In genomic region chr10:1420663-1421362, GRCh38 we compare ENCODE assay signal across 8 cellular contexts.
DNase-seq lines count a peak whose midpoint lies in the region; ATAC-seq and TF ChIP-seq lines count a peak whose summit lies in the region.

No MANE protein-coding gene starts in this region.

- peak; percentile 87 to 94 for TF ChIP-seq CTCF in GM23338 (conservative IDR thresholded peaks at IDR 0.05; ENCODE audit: low read depth in 2 of 2)
- TF ChIP-seq CTCF in KMS-11 (conservative IDR thresholded peaks at IDR 0.05; ENCODE audit: low read depth, low read length), result peak; percentile 84
- peak; percentile 61; the same call in 1 of the 2 replicates for TF ChIP-seq CTCF in PC-3 (conservative IDR thresholded peaks at IDR 0.05; ENCODE audit: low read depth, low read length)

- H3K79me2 ChIP-seq in GM23338 (replicated peaks; ENCODE audit: insufficient read depth), result no peaks in the 10 kb centered on the region
- no peaks in the 10 kb centered on the region for H3K79me2 ChIP-seq in KMS-11 (ENCODE audit: insufficient read depth, low read depth)
- no peaks in the 10 kb centered on the region for H3K79me2 ChIP-seq in PC-3 (ENCODE audit: low read length)

- CTCF ChIA-PET in PC-3 (lab: Charles Lee), result no interaction called here

- no peaks in the 10 kb centered on the region; the same call in 1 of the 2 replicates for H3K36me3 ChIP-seq in GM23338 (ENCODE audit: insufficient read depth)
- H3K36me3 ChIP-seq in KMS-11 (ENCODE audit: insufficient read depth), result no peaks in the 10 kb centered on the region
- H3K36me3 ChIP-seq in PC-3 (ENCODE audit: low read depth, low read length), result no peaks in the 10 kb centered on the region

- DNase-seq in GM23338 (ENCODE audit: low spot score) (peak; percentile 94), PC-3 (peak; percentile 40), left cardiac atrium (no peak), putamen (ENCODE audit: low spot score) (peak; percentile 52), posterior vena cava (ENCODE audit: low spot score) (no peak)

- peaks cover 30% of the 10 kb centered on the region for H3K4me1 Mint-ChIP-seq in GM23338
- no peaks in the 10 kb centered on the region for H3K4me1 Mint-ChIP-seq in activated T-helper 17 cell treated with anti-CD3 and anti-CD28 coated beads, Interleukin-2, amount 50 U/mL, for 72 hours

- H3K36me3 Mint-ChIP-seq in GM23338 (ENCODE audit: low read depth), result no peaks in the 10 kb centered on the region
- no peaks in the 10 kb centered on the region for H3K36me3 Mint-ChIP-seq in activated T-helper 17 cell treated with anti-CD3 and anti-CD28 coated beads, Interleukin-2, amount 50 U/mL, for 72 hours (ENCODE audit: low read depth)

- H2AFZ ChIP-seq in GM23338 (peak overlapping the region; percentile 30; the same call in 1 of the 2 replicates), KMS-11 (ENCODE audit: low read depth) (no peak overlapping the region), PC-3 (ENCODE audit: low read length) (no peak overlapping the region)

- no peaks in the 10 kb centered on the region for H3K9me3 ChIP-seq in PC-3 (ENCODE audit: low read length)

- intact Hi-C loops in PC-3 (cut with micrococcal nuclease) (no loop called here), left cardiac atrium (cut with DNase I) (no loop called here), posterior vena cava (cut with DNase I) (no loop called here)

- POLR2A ChIA-PET in PC-3 (lab: Charles Lee; ENCODE audit: unreplicated experiment), result no interaction called here

- no peak overlapping the region for H3K27ac ChIP-seq in GM23338 (ENCODE audit: low read depth)
- H3K27ac ChIP-seq in KMS-11, result no peak overlapping the region
- H3K27ac ChIP-seq in PC-3 (ENCODE audit: low read length), result no peak overlapping the region

- H3F3A ChIP-seq in GM23338 (replicated peaks; ENCODE audit: low read depth) (no peaks in the 10 kb centered on the region), PC-3 (ENCODE audit: low read length, unreplicated experiment) (no peaks in the 10 kb centered on the region)

- H4K20me1 ChIP-seq in GM23338 (replicated peaks; ENCODE audit: insufficient read depth) (no peaks in the 10 kb centered on the region), KMS-11 (ENCODE audit: insufficient read depth) (no peaks in the 10 kb centered on the region), PC-3 (ENCODE audit: low read length) (no peaks in the 10 kb centered on the region)

- peaks cover 11% of the 10 kb centered on the region; the same call in 1 of the 2 replicates for H3K4me1 ChIP-seq in GM23338 (ENCODE audit: insufficient read depth)
- H3K4me1 ChIP-seq in KMS-11 (ENCODE audit: low read depth, poor library complexity, severe bottlenecking), result no peaks in the 10 kb centered on the region
- H3K4me1 ChIP-seq in PC-3 (ENCODE audit: insufficient read depth, low read length), result no peaks in the 10 kb centered on the region

- H3K9me2 ChIP-seq in GM23338 (ENCODE audit: insufficient read depth), result 0 out of 2 replicates have a peak, but pooled peaks cover under 1% of the 10 kb centered on the region
- no peaks in the 10 kb centered on the region for H3K9me2 ChIP-seq in PC-3 (replicated peaks; ENCODE audit: low read length)

- no peaks in the 10 kb centered on the region for H3K9me3 Mint-ChIP-seq in GM23338
- no peaks in the 10 kb centered on the region for H3K9me3 Mint-ChIP-seq in activated T-helper 17 cell treated with anti-CD3 and anti-CD28 coated beads, Interleukin-2, amount 50 U/mL, for 72 hours

- H3K27me3 ChIP-seq in GM23338 (ENCODE audit: insufficient read depth), result peaks cover 8% of the 10 kb centered on the region
- no peaks in the 10 kb centered on the region for H3K27me3 ChIP-seq in KMS-11 (ENCODE audit: insufficient read depth, low read depth)
- peaks cover 3% of the 10 kb centered on the region; the same call in 1 of the 2 replicates for H3K27me3 ChIP-seq in PC-3 (ENCODE audit: low read length)

- H3K27me3 Mint-ChIP-seq in GM23338 (ENCODE audit: insufficient read depth, low read depth, poor library complexity), result peaks cover 16% of the 10 kb centered on the region
- H3K27me3 Mint-ChIP-seq in activated T-helper 17 cell treated with anti-CD3 and anti-CD28 coated beads, Interleukin-2, amount 50 U/mL, for 72 hours, result peaks cover 34% of the 10 kb centered on the region

- H3K4me3 Mint-ChIP-seq in GM23338, result peak overlapping the region; percentile 86
- peak overlapping the region; percentile 14 for H3K4me3 Mint-ChIP-seq in activated T-helper 17 cell treated with anti-CD3 and anti-CD28 coated beads, Interleukin-2, amount 50 U/mL, for 72 hours

- peak overlapping the region; percentile 80 for H3K4me2 ChIP-seq in GM23338
- H3K4me2 ChIP-seq in KMS-11, result no peak overlapping the region
- H3K4me2 ChIP-seq in PC-3 (ENCODE audit: low read length), result no peak overlapping the region

- no peak overlapping the region for H3K27ac Mint-ChIP-seq in GM23338
- H3K27ac Mint-ChIP-seq in activated T-helper 17 cell treated with anti-CD3 and anti-CD28 coated beads, Interleukin-2, amount 50 U/mL, for 72 hours, result no peak overlapping the region

- H3K9ac ChIP-seq in KMS-11 (no peak overlapping the region), PC-3 (ENCODE audit: low read length) (no peak overlapping the region)

- BruUV-seq in PC-3 (replicated peaks; lab: Mats Ljungman, UMichigan), result no TSS peak

- H3K4me3 ChIP-seq in GM08714 (ENCODE audit: low read length), result peak overlapping the region; percentile 39; the same call in 1 of the 2 replicates
- peak overlapping the region; percentile 56 for H3K4me3 ChIP-seq in GM23338
- no peak overlapping the region for H3K4me3 ChIP-seq in KMS-11 (IDR thresholded peaks at IDR 0.05; ENCODE audit: insufficient read depth, low read depth, low read length)
- no peak overlapping the region for H3K4me3 ChIP-seq in PC-3 (ENCODE audit: low read length)

- peak; percentile 99 for ATAC-seq in GM23338
- ATAC-seq in PC-3, result peak; percentile 63; the same call in 1 of the 2 replicates
- ATAC-seq in activated T-helper 17 cell treated with anti-CD3 and anti-CD28 coated beads, Interleukin-2, amount 50 U/mL, for 72 hours (replicated peaks), result peak; percentile 88
- peak; percentile 57 to 83 for ATAC-seq in left cardiac atrium

TF ChIP-seq in GM23338, 12 proteins besides CTCF, POLR2A, EP300 and RAD21:
- 0 out of 2 replicates have a peak, but pooled peaks have one; percentile 24 for TF ChIP-seq CREB1 (CRISPR knock-in tag; IDR thresholded peaks at IDR 0.05; ENCODE audit: low read depth)
- TF ChIP-seq, protein P1, sequence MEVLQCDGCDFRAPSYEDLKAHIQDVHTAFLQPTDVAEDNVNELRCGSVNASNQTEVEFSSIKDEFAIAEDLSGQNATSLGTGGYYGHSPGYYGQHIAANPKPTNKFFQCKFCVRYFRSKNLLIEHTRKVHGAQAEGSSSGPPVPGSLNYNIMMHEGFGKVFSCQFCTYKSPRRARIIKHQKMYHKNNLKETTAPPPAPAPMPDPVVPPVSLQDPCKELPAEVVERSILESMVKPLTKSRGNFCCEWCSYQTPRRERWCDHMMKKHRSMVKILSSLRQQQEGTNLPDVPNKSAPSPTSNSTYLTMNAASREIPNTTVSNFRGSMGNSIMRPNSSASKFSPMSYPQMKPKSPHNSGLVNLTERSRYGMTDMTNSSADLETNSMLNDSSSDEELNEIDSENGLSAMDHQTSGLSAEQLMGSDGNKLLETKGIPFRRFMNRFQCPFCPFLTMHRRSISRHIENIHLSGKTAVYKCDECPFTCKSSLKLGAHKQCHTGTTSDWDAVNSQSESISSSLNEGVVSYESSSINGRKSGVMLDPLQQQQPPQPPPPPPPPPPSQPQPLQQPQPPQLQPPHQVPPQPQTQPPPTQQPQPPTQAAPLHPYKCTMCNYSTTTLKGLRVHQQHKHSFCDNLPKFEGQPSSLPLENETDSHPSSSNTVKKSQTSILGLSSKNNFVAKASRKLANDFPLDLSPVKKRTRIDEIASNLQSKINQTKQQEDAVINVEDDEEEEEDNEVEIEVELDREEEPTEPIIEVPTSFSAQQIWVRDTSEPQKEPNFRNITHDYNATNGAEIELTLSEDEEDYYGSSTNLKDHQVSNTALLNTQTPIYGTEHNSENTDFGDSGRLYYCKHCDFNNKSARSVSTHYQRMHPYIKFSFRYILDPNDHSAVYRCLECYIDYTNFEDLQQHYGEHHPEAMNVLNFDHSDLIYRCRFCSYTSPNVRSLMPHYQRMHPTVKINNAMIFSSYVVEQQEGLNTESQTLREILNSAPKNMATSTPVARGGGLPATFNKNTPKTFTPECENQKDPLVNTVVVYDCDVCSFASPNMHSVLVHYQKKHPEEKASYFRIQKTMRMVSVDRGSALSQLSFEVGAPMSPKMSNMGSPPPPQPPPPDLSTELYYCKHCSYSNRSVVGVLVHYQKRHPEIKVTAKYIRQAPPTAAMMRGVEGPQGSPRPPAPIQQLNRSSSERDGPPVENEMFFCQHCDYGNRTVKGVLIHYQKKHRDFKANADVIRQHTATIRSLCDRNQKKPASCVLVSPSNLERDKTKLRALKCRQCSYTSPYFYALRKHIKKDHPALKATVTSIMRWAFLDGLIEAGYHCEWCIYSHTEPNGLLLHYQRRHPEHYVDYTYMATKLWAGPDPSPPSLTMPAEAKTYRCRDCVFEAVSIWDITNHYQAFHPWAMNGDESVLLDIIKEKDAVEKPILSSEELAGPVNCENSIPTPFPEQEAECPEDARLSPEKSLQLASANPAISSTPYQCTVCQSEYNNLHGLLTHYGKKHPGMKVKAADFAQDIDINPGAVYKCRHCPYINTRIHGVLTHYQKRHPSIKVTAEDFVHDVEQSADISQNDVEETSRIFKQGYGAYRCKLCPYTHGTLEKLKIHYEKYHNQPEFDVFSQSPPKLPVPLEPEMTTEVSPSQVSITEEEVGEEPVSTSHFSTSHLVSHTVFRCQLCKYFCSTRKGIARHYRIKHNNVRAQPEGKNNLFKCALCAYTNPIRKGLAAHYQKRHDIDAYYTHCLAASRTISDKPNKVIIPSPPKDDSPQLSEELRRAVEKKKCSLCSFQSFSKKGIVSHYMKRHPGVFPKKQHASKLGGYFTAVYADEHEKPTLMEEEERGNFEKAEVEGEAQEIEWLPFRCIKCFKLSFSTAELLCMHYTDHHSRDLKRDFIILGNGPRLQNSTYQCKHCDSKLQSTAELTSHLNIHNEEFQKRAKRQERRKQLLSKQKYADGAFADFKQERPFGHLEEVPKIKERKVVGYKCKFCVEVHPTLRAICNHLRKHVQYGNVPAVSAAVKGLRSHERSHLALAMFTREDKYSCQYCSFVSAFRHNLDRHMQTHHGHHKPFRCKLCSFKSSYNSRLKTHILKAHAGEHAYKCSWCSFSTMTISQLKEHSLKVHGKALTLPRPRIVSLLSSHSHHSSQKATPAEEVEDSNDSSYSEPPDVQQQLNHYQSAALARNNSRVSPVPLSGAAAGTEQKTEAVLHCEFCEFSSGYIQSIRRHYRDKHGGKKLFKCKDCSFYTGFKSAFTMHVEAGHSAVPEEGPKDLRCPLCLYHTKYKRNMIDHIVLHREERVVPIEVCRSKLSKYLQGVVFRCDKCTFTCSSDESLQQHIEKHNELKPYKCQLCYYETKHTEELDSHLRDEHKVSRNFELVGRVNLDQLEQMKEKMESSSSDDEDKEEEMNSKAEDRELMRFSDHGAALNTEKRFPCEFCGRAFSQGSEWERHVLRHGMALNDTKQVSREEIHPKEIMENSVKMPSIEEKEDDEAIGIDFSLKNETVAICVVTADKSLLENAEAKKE (CRISPR knock-in tag; IDR thresholded peaks at IDR 0.05), result no peak
TF ChIP-seq in GM23338: peak in this region for 1.

Comparison
In these comparisons a context has a peak if more than half of its experiments do, and no peak if none do; other contexts are left out.
1. H3K4me3 ChIP-seq: peak in GM08714 (single experiment) and GM23338 (single experiment); none in KMS-11 (single experiment) and PC-3 (single experiment).
2. DNase-seq: peak in GM23338 (single experiment), PC-3 (single experiment) and putamen (single experiment); none in left cardiac atrium (single experiment) and posterior vena cava (single experiment).
3. Peak in every context shown above with its lines, with median percentiles within 50 percentile points of each other: ATAC-seq and CTCF ChIP-seq.